ENCODE assay signal across 12 cellular contexts in the genomic region with DNA sequence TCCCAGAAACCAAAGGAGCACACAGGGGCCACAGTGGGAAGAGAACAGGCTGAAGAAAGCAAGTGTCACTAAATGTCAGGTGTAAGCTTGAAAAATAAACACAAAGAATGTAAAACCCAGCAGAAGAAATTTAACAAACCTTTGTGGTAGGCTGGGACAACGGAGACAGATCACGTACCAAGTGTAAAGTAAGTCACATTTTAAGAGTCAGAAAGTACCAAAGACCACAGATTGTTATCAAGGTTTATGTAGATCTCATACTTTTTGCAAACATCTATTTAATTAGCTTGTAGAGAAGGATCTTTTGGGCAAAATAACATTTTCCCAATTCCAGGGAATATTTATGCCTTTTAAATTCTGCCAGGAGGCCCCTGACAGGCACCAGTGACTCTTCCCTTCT. TPM values are rescaled to one million over a fixed set of nuclear protein-coding genes. Genes with fewer than 3 reads are reported as not detected.
DNase-seq lines count a peak whose midpoint lies in the region; ATAC-seq and TF ChIP-seq lines count a peak whose summit lies in the region.
"Had no signal": no experiment of that assay in that cellular context is flagged by ENCODE, and none has a peak within 500 bp of the region (broad histone marks: within the 10 kb centered on the region; RNA-seq: fewer than 3 reads in every experiment).

No MANE protein-coding gene starts in this region.

- POLR2A ChIA-PET in WTC11 (lab: Charles Lee): no interaction called here

- H3K23ac ChIP-seq in H9 (ENCODE audit: insufficient read length, low read depth, low read length): no peak overlapping the region

- H3K4me2 ChIP-seq in H9 (ENCODE audit: insufficient read depth, insufficient read length, low read length): peak overlapping the region; percentile 82

- H3K4me3 ChIP-seq in iPS-18a (ENCODE audit: low read length): peak overlapping the region; percentile 67
- H3K4me3 ChIP-seq in skeletal muscle tissue (ENCODE audit: low read length in 3 of 3): peak overlapping the region; percentile 81 to 91 (median 90)

- no peak overlapping the region for H3K56ac ChIP-seq in H9 (ENCODE audit: insufficient read length, low read depth, low read length)

- no peak overlapping the region for H3T11ph ChIP-seq in H9 (ENCODE audit: low read length)

- H3K14ac ChIP-seq in H9 (ENCODE audit: insufficient read depth, low read length): no peak overlapping the region

- no peak overlapping the region for H2BK15ac ChIP-seq in H9 (ENCODE audit: low read depth, low read length)

- H3K4me1 Mint-ChIP-seq in H9 (peaks cover 28 to 31% of the 10 kb centered on the region in 2 experiments), WTC11 (peaks cover 34% of the 10 kb centered on the region)

- H3K23me2 ChIP-seq in H9 (ENCODE audit: insufficient read length, low read depth, low read length, poor library complexity, severe bottlenecking): peaks cover 16% of the 10 kb centered on the region

- H4K8ac ChIP-seq in H9 (replicated peaks; ENCODE audit: insufficient read length, low read depth, low read length): no peak overlapping the region

- H4K20me1 ChIP-seq in H9 (ENCODE audit: control insufficient read depth, insufficient read depth, insufficient read length): no peaks in the 10 kb centered on the region

- ATAC-seq in WTC11: no peak
- ATAC-seq in HG02884 (IDR thresholded peaks at IDR 0.05; ENCODE audit: unreplicated experiment): no peak
- ATAC-seq in GM19023 (IDR thresholded peaks at IDR 0.05; ENCODE audit: unreplicated experiment): no peak

- H3K4ac ChIP-seq in H9 (ENCODE audit: low read depth, low read length): no peak overlapping the region

- no peak overlapping the region for H2BK5ac ChIP-seq in H9 (ENCODE audit: insufficient read length, low read length)

- H3K36me3 Mint-ChIP-seq in H9 (ENCODE audit: insufficient read depth in 1 of 3, low read depth in 3 of 3) (no peaks in the 10 kb centered on the region; a peak in 1 of 7 replicates), WTC11 (peaks cover 6% of the 10 kb centered on the region)

- H3K27ac ChIP-seq in H9 (ENCODE audit: insufficient read length, low read depth, low read length) (no peak overlapping the region), iPS-18a (ENCODE audit: low read length) (no peak overlapping the region), skeletal muscle tissue (ENCODE audit: low read depth, low read length) (peak overlapping the region; percentile 97)
- H3K27ac ChIP-seq: ascending aorta had no signal

- TF ChIP-seq CTCF in H9 (conservative IDR thresholded peaks at IDR 0.05) (no peak), WTC11 (IDR thresholded peaks at IDR 0.05) (no peak)

- no peaks in the 10 kb centered on the region for H3K79me2 ChIP-seq in H9 (ENCODE audit: insufficient read depth, low read length)

- H3K27me3 Mint-ChIP-seq in H9 (ENCODE audit: low read depth) (peaks cover 61% of the 10 kb centered on the region), WTC11 (ENCODE audit: low read depth) (peaks cover 41% of the 10 kb centered on the region)

- CTCF ChIA-PET in WTC11 (lab: Charles Lee): interaction anchor here (0.5 to 2.1 kb wide), 3 partner anchors 23 to 641 kb away, joined by 3 to 6 read pairs (median 4); no protein-coding TSS in a partner anchor

- H3K9me3 Mint-ChIP-seq in H9 (peaks cover 0 to 6% of the 10 kb centered on the region in 2 experiments; a peak in 3 of 5 replicates), WTC11 (peaks cover 6% of the 10 kb centered on the region)

- H3K79me1 ChIP-seq in H9 (ENCODE audit: insufficient read depth, low read depth, low read length, poor library complexity, severe bottlenecking): no peaks in the 10 kb centered on the region

- H3K36me3 ChIP-seq in iPS-18a (ENCODE audit: control insufficient read depth, low read depth, low read length): no peaks in the 10 kb centered on the region
- H3K36me3 ChIP-seq in skeletal muscle tissue (ENCODE audit: control insufficient read depth in 3 of 3, insufficient read depth in 3 of 3, low read length in 3 of 3): peaks cover 0 to 5% (median 0%) of the 10 kb centered on the region in 3 donors
- H3K36me3 ChIP-seq: ascending aorta had no signal

- peaks cover 8% of the 10 kb centered on the region; the same call in 1 of the 2 replicates for H3K4me1 ChIP-seq in H9 (ENCODE audit: insufficient read depth, low read length)
- peaks cover 19% of the 10 kb centered on the region for H3K4me1 ChIP-seq in iPS-18a (ENCODE audit: control insufficient read depth, low read depth, low read length)
- H3K4me1 ChIP-seq in skeletal muscle tissue (ENCODE audit: control insufficient read depth in 3 of 3, insufficient read depth in 3 of 3, low read length in 3 of 3): peaks cover 32 to 41% (median 35%) of the 10 kb centered on the region in 3 donors

- no peak overlapping the region for H4K5ac ChIP-seq in H9 (ENCODE audit: insufficient read length, low read depth, low read length)

- H3K9me3 ChIP-seq in H9 (ENCODE audit: control insufficient read depth, low read depth, low read length) (peaks cover 6% of the 10 kb centered on the region), iPS-18a (ENCODE audit: control insufficient read depth, low read depth, low read length) (no peaks in the 10 kb centered on the region), skeletal muscle tissue (ENCODE audit: control insufficient read depth in 3 of 3, low read length in 3 of 3) (no peaks in the 10 kb centered on the region)
- H3K9me3 ChIP-seq: ascending aorta had no signal

- H3K18ac ChIP-seq in H9 (ENCODE audit: insufficient read length, low read depth, low read length): no peak overlapping the region

- no peak overlapping the region for H4K91ac ChIP-seq in H9 (ENCODE audit: insufficient read length, low read depth, low read length)

- WGBS in H9 (ENCODE audit: extremely low coverage, insufficient read length, low lambda C conversion rate): no CpG with 5 or more reads among the region's 2 CpGs

- in situ Hi-C loops in G401 (cut with HindIII; ENCODE audit: low sequenced_read_pairs): no loop called here

- H2BK20ac ChIP-seq in H9 (ENCODE audit: low read depth, low read length, poor library complexity, severe bottlenecking): no peak overlapping the region

- DNase-seq in H9 (no peak), WTC11 (ENCODE audit: low spot score) (no peak), G401 (ENCODE audit: low spot score) (no peak), amniotic stem cell (lab: John Stamatoyannopoulos, UW) (no peak)
- DNase-seq: activated CD4-positive, CD25-positive, alpha-beta regulatory T cell; DMS 273 treated with DMSO at 0.1 percent for 48 hours; Karpas-422 had no signal

- H2BK120ac ChIP-seq in H9 (ENCODE audit: low read depth, low read length, poor library complexity, severe bottlenecking): no peak overlapping the region

- H3K27me3 ChIP-seq in H9 (ENCODE audit: insufficient read depth, low read length) (peaks cover 11% of the 10 kb centered on the region; the same call in 1 of the 2 replicates), iPS-18a (ENCODE audit: control insufficient read depth, insufficient read depth, low read length) (peaks cover 32% of the 10 kb centered on the region), skeletal muscle tissue (ENCODE audit: control insufficient read depth in 3 of 3, insufficient read depth in 3 of 3, low read length in 3 of 3) (no peaks in the 10 kb centered on the region)

- no peak overlapping the region for H2AK5ac ChIP-seq in H9 (ENCODE audit: insufficient read length, low read length)

- H3K27ac Mint-ChIP-seq in H9: no peak overlapping the region
- no peak overlapping the region for H3K27ac Mint-ChIP-seq in WTC11

- H3K4me3 Mint-ChIP-seq in H9 (peak overlapping the region; percentile 67 to 83; a peak in 4 of 5 replicates), WTC11 (peak overlapping the region; percentile 73)

- H3K9ac ChIP-seq in H9 (ENCODE audit: extremely low read depth, insufficient read length, low read length) (no peak overlapping the region), iPS-18a (ENCODE audit: low read length) (no peak overlapping the region), skeletal muscle tissue (ENCODE audit: low read depth in 1 of 3, low read length in 3 of 3) (peak overlapping the region; percentile 94 to 98 (median 98))

- H2BK12ac ChIP-seq in H9 (ENCODE audit: insufficient read length, low read depth, low read length): no peak overlapping the region

- H2AFZ ChIP-seq in H9 (ENCODE audit: low read length): no peak overlapping the region

TF ChIP-seq in WTC11, 78 proteins besides CTCF, POLR2A, EP300 and RAD21 (continues in another document):
- TF ChIP-seq, protein P1, sequence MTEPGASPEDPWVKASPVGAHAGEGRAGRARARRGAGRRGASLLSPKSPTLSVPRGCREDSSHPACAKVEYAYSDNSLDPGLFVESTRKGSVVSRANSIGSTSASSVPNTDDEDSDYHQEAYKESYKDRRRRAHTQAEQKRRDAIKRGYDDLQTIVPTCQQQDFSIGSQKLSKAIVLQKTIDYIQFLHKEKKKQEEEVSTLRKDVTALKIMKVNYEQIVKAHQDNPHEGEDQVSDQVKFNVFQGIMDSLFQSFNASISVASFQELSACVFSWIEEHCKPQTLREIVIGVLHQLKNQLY (CRISPR knock-in tag; IDR thresholded peaks at IDR 0.05): no peak
- no peak for TF ChIP-seq IRF2 (CRISPR knock-in tag; IDR thresholded peaks at IDR 0.05; ENCODE audit: borderline replicate concordance, low read depth)
- TF ChIP-seq, protein P2, sequence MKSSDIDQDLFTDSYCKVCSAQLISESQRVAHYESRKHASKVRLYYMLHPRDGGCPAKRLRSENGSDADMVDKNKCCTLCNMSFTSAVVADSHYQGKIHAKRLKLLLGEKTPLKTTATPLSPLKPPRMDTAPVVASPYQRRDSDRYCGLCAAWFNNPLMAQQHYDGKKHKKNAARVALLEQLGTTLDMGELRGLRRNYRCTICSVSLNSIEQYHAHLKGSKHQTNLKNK (CRISPR knock-in tag; IDR thresholded peaks at IDR 0.05): no peak
- TF ChIP-seq, protein P3, sequence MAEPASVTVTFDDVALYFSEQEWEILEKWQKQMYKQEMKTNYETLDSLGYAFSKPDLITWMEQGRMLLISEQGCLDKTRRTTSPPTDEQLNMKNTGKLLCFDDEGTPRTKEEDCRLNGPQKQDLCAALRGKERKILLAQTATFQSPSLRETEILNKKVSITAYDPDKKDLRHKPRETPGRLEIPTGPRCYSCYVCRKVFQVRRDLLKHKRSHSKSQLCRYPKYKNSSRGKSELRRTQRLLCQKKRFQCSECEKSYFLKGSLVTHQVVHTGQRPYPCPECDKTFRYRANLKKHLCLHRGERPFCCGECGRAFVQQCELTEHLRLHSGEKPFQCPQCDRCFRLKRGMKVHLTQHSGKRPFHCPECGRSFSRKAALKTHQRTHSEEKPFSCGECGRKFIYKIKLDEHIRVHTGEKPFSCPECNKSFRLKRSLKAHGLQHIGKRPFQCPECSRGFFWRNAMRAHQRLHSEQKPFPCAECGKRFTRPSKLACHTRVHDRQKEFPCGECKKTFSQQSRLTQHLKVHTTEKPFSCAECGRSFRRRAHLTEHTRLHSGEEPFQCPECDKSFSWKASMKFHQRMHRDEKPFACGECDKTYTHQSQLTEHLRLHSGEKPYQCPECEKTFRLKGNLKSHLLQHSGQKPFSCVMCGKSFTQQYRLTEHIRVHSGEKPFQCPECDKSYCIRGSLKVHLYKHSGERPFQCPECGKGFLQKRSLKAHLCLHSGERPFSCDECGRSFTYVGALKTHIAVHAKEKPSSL (CRISPR knock-in tag; conservative IDR thresholded peaks at IDR 0.05): no peak

RNA-seq across cellular contexts. Expression of a gene that starts 1.6 kb away (rescaled TPM):
- total RNA-seq in H9 (2021): 0.15 and 0.20 TPM in 2 replicates
- total RNA-seq in WTC11 (2021): 0.22 to 0.39 TPM (median 0.32 TPM) in 3 replicates
- 7.8 TPM for total RNA-seq in skeletal muscle tissue
- not detected in 2 replicates for total RNA-seq in G401 (2014; rRNA removed; shearing (Covaris generic))

Comparison
In these comparisons a context has a peak if more than half of its experiments do, and no peak if none do; other contexts are left out.
1. H3K9ac ChIP-seq: peak in skeletal muscle tissue (3 of 3); none in H9 (single experiment) and iPS-18a (single experiment).